ENCODE assay signal across 8 cellular contexts in the genomic region with DNA sequence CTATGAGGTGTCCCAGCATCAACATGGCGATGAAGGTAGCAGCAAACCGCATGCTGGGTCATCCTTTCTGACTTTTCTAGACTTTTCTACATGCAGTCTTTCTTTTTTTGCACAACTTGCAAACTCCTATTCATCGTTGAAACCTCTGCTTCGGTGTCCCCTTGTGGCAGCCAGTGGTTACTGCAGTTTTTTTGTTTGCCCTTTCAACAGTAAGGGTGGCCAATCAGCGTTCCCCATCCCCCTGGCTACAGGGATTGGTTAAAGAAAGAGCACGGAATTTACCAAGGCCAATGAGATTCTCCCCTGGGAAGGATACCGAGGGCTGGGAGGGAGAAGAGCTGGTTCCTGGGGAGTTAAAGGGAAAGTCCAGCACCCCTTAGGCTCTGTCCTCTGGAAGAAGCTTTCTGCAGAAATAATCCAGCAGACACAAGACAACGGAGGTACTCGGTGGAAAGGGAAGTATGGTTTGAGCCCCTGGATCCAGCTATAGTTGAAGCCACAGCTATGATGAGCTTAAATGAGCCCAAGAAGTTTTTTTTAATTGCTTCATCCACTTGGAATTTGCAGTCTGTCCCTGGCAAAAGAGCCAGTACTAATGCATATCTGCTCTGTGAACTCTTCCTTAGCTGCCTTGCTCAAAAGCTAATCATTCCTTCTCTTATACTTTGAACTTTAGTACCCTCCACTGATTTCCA. TPM values are rescaled to one million over a fixed set of nuclear protein-coding genes. Genes with fewer than 3 reads are reported as not detected.
DNase-seq lines count a peak whose midpoint lies in the region; ATAC-seq and TF ChIP-seq lines count a peak whose summit lies in the region.

No MANE protein-coding gene starts in this region.

- peak overlapping the region; percentile 50; the same call in 1 of the 2 replicates for H2AFZ ChIP-seq in Karpas-422 (ENCODE audit: low read length)

- peak; percentile 92 for DNase-seq in DMS53 treated with DMSO at 0.1 percent for 48 hours (lab: John Stamatoyannopoulos, UW; ENCODE audit: unreplicated experiment)
- DNase-seq in Karpas-422: peak; percentile 96
- peak; percentile 84 to 97 (median 93) for DNase-seq in Peyer's patch
- DNase-seq in activated T-helper 1 cell treated with anti-CD3 and anti-CD28 coated beads, Interleukin-12 subunit alpha, Interleukin-12 subunit beta, Interleukin-2, Interleukin-4 antibody, amounts not matched to agents 30 ng/mL and 10 ng/mL and 1 ng/mL, durations not matched to agents 14 hours and 24 hours and 36 hours (ENCODE audit: low spot score): peak; percentile 86
- peak; percentile 98 for DNase-seq in fibroblast of mammary gland (ENCODE audit: low read depth)
- DNase-seq in natural killer cell: peak; percentile 78
- DNase-seq in stimulated activated naive CD4-positive, alpha-beta T cell treated with Interleukin-2 at 50 U/mL for 16 hours (lab: John Stamatoyannopoulos, UW): peak; percentile 83

- ATAC-seq in GM21786 (IDR thresholded peaks at IDR 0.05; ENCODE audit: unreplicated experiment) (peak; percentile 88), natural killer cell (peak; percentile 98 to 99 (median 98))

- peak overlapping the region; percentile 63 for H3K27ac Mint-ChIP-seq in activated T-helper 1 cell treated with anti-CD3 and anti-CD28 coated beads, Interleukin-12 subunit alpha, Interleukin-12 subunit beta, Interleukin-2, Interleukin-4 antibody, amounts not matched to agents 30 ng/mL and 10 ng/mL and 1 ng/mL, durations not matched to agents 14 hours and 24 hours and 36 hours
- peak overlapping the region; percentile 38 to 52 for H3K27ac Mint-ChIP-seq in natural killer cell

- intact Hi-C loops in activated T-helper 1 cell treated with anti-CD3 and anti-CD28 coated beads, Interleukin-12 subunit alpha, Interleukin-12 subunit beta, Interleukin-2, Interleukin-4 antibody, amounts not matched to agents 30 ng/mL and 10 ng/mL and 1 ng/mL, durations not matched to agents 14 hours and 24 hours and 36 hours (cut with micrococcal nuclease): loop anchor here (1.0 to 10.0 kb wide), 4 partner anchors 12 to 324 kb away; a partner anchor contains a TSS
- intact Hi-C loops in natural killer cell (cut with micrococcal nuclease): loop anchor here (1.0 kb wide), 3 partner anchors 49 to 136 kb away; no protein-coding TSS in a partner anchor

- no peaks in the 10 kb centered on the region for H3K36me3 ChIP-seq in Karpas-422 (ENCODE audit: insufficient read depth, low read length)
- no peaks in the 10 kb centered on the region for H3K36me3 ChIP-seq in Peyer's patch

- TF ChIP-seq CTCF in Peyer's patch (IDR thresholded peaks at IDR 0.05) (peak; percentile 88 to 100 (median 99)), fibroblast of mammary gland (conservative IDR thresholded peaks at IDR 0.05; ENCODE audit: control insufficient read depth, insufficient read depth, low read depth, low read length) (peak; percentile 100), natural killer cell (IDR thresholded peaks at IDR 0.05) (peak; percentile 90)

- no peaks in the 10 kb centered on the region for H3K9me3 Mint-ChIP-seq in activated T-helper 1 cell treated with anti-CD3 and anti-CD28 coated beads, Interleukin-12 subunit alpha, Interleukin-12 subunit beta, Interleukin-2, Interleukin-4 antibody, amounts not matched to agents 30 ng/mL and 10 ng/mL and 1 ng/mL, durations not matched to agents 14 hours and 24 hours and 36 hours
- H3K9me3 Mint-ChIP-seq in natural killer cell: no peaks in the 10 kb centered on the region

- H3K4me1 ChIP-seq in Karpas-422 (ENCODE audit: low read length) (peaks cover 10% of the 10 kb centered on the region), Peyer's patch (peaks cover 2 to 22% (median 7%) of the 10 kb centered on the region in 4 donors)

- H3K9ac ChIP-seq in Karpas-422 (ENCODE audit: low read length): peak overlapping the region; percentile 27

- H3K4me2 ChIP-seq in Karpas-422 (ENCODE audit: low read depth, low read length, poor library complexity, severe bottlenecking): peak overlapping the region; percentile 42

- H3K9me3 ChIP-seq in Karpas-422 (ENCODE audit: low read length) (no peaks in the 10 kb centered on the region), Peyer's patch (no peaks in the 10 kb centered on the region)

- TF ChIP-seq POLR2A in Peyer's patch (IDR thresholded peaks at IDR 0.05): peak in 1 of 2 donors; percentile 47

- H3K9me2 ChIP-seq in Karpas-422 (replicated peaks; ENCODE audit: insufficient read depth, low read length): no peaks in the 10 kb centered on the region

- H3K27ac ChIP-seq in Karpas-422 (ENCODE audit: low read length): no peak overlapping the region
- H3K27ac ChIP-seq in Peyer's patch: peak overlapping the region; percentile 41 to 76 (median 68)

- H3K4me3 ChIP-seq in Karpas-422 (ENCODE audit: low read length) (no peak overlapping the region), Peyer's patch (peak overlapping the region in 2 of 4 donors; percentile 24 to 34), fibroblast of mammary gland (ENCODE audit: control insufficient read depth, low read depth, low read length) (peak overlapping the region; percentile 43)

- H3K79me2 ChIP-seq in Karpas-422 (ENCODE audit: low read length): no peaks in the 10 kb centered on the region

- no peaks in the 10 kb centered on the region for H3K36me3 Mint-ChIP-seq in activated T-helper 1 cell treated with anti-CD3 and anti-CD28 coated beads, Interleukin-12 subunit alpha, Interleukin-12 subunit beta, Interleukin-2, Interleukin-4 antibody, amounts not matched to agents 30 ng/mL and 10 ng/mL and 1 ng/mL, durations not matched to agents 14 hours and 24 hours and 36 hours (ENCODE audit: low read depth)
- no peaks in the 10 kb centered on the region for H3K36me3 Mint-ChIP-seq in natural killer cell

- peak overlapping the region; percentile 31 for H3K4me3 Mint-ChIP-seq in activated T-helper 1 cell treated with anti-CD3 and anti-CD28 coated beads, Interleukin-12 subunit alpha, Interleukin-12 subunit beta, Interleukin-2, Interleukin-4 antibody, amounts not matched to agents 30 ng/mL and 10 ng/mL and 1 ng/mL, durations not matched to agents 14 hours and 24 hours and 36 hours
- H3K4me3 Mint-ChIP-seq in natural killer cell: peak overlapping the region; percentile 45

- peaks cover 19% of the 10 kb centered on the region for H3K4me1 Mint-ChIP-seq in activated T-helper 1 cell treated with anti-CD3 and anti-CD28 coated beads, Interleukin-12 subunit alpha, Interleukin-12 subunit beta, Interleukin-2, Interleukin-4 antibody, amounts not matched to agents 30 ng/mL and 10 ng/mL and 1 ng/mL, durations not matched to agents 14 hours and 24 hours and 36 hours (ENCODE audit: low read depth)
- peaks cover 15% of the 10 kb centered on the region in 2 donors for H3K4me1 Mint-ChIP-seq in natural killer cell

- H3K27me3 Mint-ChIP-seq in activated T-helper 1 cell treated with anti-CD3 and anti-CD28 coated beads, Interleukin-12 subunit alpha, Interleukin-12 subunit beta, Interleukin-2, Interleukin-4 antibody, amounts not matched to agents 30 ng/mL and 10 ng/mL and 1 ng/mL, durations not matched to agents 14 hours and 24 hours and 36 hours (ENCODE audit: insufficient read depth): no peaks in the 10 kb centered on the region
- H3K27me3 Mint-ChIP-seq in natural killer cell (ENCODE audit: low read depth in 2 of 2): no peaks in the 10 kb centered on the region

- H4K20me1 ChIP-seq in Karpas-422 (ENCODE audit: insufficient read depth, low read depth, low read length): no peaks in the 10 kb centered on the region

- H3K27me3 ChIP-seq in Karpas-422 (ENCODE audit: low read length) (no peaks in the 10 kb centered on the region), Peyer's patch (no peaks in the 10 kb centered on the region)

RNA-seq across cellular contexts. Expression of a gene that starts 5.6 kb away (rescaled TPM):
- 198 and 359 TPM in 2 replicates for total RNA-seq in Karpas-422 (2014; rRNA removed; shearing (Covaris generic); ENCODE audit: low replicate concordance)
- total RNA-seq in Peyer's patch (100 to 1,000 TPM; 102 to 193 (median 178) TPM), natural killer cell (10 to 100 TPM; 42.4 to 60.8 (median 44.8) TPM)
- 198 and 200 TPM in 2 replicates for total RNA-seq in activated T-helper 1 cell treated with anti-CD3 and anti-CD28 coated beads, Interleukin-12 subunit alpha, Interleukin-12 subunit beta, Interleukin-2, Interleukin-4 antibody, amounts not matched to agents 30 ng/mL and 10 ng/mL and 1 ng/mL, durations not matched to agents 14 hours and 24 hours and 36 hours

RNA-seq across cellular contexts. Expression of a gene that starts 11.9 kb away (rescaled TPM):
- total RNA-seq in Karpas-422 (2014; rRNA removed; shearing (Covaris generic); ENCODE audit: low replicate concordance): 10.7 and 13.6 TPM in 2 replicates
- 100 to 1,000 TPM in 1 of 4 donors, 10 to 100 TPM in 3; 45.4 to 138 (median 89.2) TPM for total RNA-seq in Peyer's patch
- 17.9 and 21.5 TPM in 2 replicates for total RNA-seq in activated T-helper 1 cell treated with anti-CD3 and anti-CD28 coated beads, Interleukin-12 subunit alpha, Interleukin-12 subunit beta, Interleukin-2, Interleukin-4 antibody, amounts not matched to agents 30 ng/mL and 10 ng/mL and 1 ng/mL, durations not matched to agents 14 hours and 24 hours and 36 hours
- total RNA-seq in natural killer cell: 10 to 100 TPM; 69.1 to 73.3 (median 71.0) TPM

RNA-seq across cellular contexts. Expression of a gene that starts 47.1 kb away (rescaled TPM):
- total RNA-seq in Karpas-422 (2014; rRNA removed; shearing (Covaris generic); ENCODE audit: low replicate concordance): 69.5 and 274 TPM in 2 replicates
- total RNA-seq in Peyer's patch (100 to 1,000 TPM; 629 to 753 (median 680) TPM), natural killer cell (1,000 to 10,000 TPM; 1,182 to 2,122 (median 1,520) TPM)
- total RNA-seq in activated T-helper 1 cell treated with anti-CD3 and anti-CD28 coated beads, Interleukin-12 subunit alpha, Interleukin-12 subunit beta, Interleukin-2, Interleukin-4 antibody, amounts not matched to agents 30 ng/mL and 10 ng/mL and 1 ng/mL, durations not matched to agents 14 hours and 24 hours and 36 hours: 431 and 455 TPM in 2 replicates

RNA-seq across cellular contexts. Expression of a gene that starts 54.2 kb away (rescaled TPM):
- 0.37 and 0.87 TPM in 2 replicates for total RNA-seq in Karpas-422 (2014; rRNA removed; shearing (Covaris generic); ENCODE audit: low replicate concordance)
- total RNA-seq in Peyer's patch: 10 to 100 TPM in 2 of 4 donors, 1 to 10 TPM in 2; 7.4 to 40.2 (median 17.0) TPM
- total RNA-seq in activated T-helper 1 cell treated with anti-CD3 and anti-CD28 coated beads, Interleukin-12 subunit alpha, Interleukin-12 subunit beta, Interleukin-2, Interleukin-4 antibody, amounts not matched to agents 30 ng/mL and 10 ng/mL and 1 ng/mL, durations not matched to agents 14 hours and 24 hours and 36 hours: 2.8 and 3.2 TPM in 2 replicates
- 10 to 100 TPM; 13.7 to 19.4 (median 15.6) TPM for total RNA-seq in natural killer cell

RNA-seq across cellular contexts. Expression of a gene that starts 57.5 kb away (rescaled TPM):
- 0.97 TPM in 1 of 2 replicates, not detected in the other for total RNA-seq in Karpas-422 (2014; rRNA removed; shearing (Covaris generic); ENCODE audit: low replicate concordance)
- total RNA-seq in Peyer's patch: 10 to 100 TPM in 1 of 4 donors, 1 to 10 TPM in 3; 6.8 to 11.6 (median 9.0) TPM
- total RNA-seq in activated T-helper 1 cell treated with anti-CD3 and anti-CD28 coated beads, Interleukin-12 subunit alpha, Interleukin-12 subunit beta, Interleukin-2, Interleukin-4 antibody, amounts not matched to agents 30 ng/mL and 10 ng/mL and 1 ng/mL, durations not matched to agents 14 hours and 24 hours and 36 hours: not detected in 2 replicates
- total RNA-seq in natural killer cell: 1 to 10 TPM in 1 of 3 donors, under 1 TPM in 1, not detected in 1; 0.85 to 1.5 TPM
